In the genomic region with DNA sequence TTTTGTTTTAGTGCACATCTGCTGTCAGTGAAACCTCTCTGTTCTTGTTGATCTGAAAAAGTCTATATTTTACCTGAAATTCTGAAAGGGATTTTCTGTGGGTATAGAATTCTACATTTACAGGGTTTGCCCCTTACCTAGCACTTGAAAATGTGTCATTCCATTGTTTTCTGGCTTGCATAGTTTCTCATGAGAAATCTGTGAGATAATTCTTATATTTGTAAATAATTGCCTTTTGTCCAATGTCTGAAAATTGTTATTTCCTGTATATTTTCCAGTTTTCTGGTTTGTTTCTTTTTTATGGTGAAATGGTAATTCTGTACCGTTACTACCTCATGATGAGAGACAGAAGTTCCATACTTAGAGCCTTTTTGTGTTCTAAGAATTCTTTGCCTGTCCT, we compare ENCODE assay signal across 7 cellular contexts.
"Had no signal": no experiment of that assay in that cellular context is flagged by ENCODE, and none has a peak within 500 bp of the region (broad histone marks: within the 10 kb centered on the region; RNA-seq: fewer than 3 reads in every experiment).

No MANE protein-coding gene starts in this region.

- H3K27ac ChIP-seq: KMS-11 had no signal

- H3K36me3 ChIP-seq: HAP-1 had no signal

- H3K4me1 ChIP-seq: HAP-1 had no signal

- H3K9me3 ChIP-seq: HAP-1 had no signal

- H3K9ac ChIP-seq: KMS-11 had no signal

- H3K4me3 ChIP-seq: HAP-1 had no signal

- ATAC-seq: HCT116 had no signal

- DNase-seq: GOT3, H7, IMR-90, Kasumi-1 had no signal

- H3K4me2 ChIP-seq: KMS-11 had no signal
